Comparison of ENCODE assay signal across 10 cellular contexts in the genomic region with DNA sequence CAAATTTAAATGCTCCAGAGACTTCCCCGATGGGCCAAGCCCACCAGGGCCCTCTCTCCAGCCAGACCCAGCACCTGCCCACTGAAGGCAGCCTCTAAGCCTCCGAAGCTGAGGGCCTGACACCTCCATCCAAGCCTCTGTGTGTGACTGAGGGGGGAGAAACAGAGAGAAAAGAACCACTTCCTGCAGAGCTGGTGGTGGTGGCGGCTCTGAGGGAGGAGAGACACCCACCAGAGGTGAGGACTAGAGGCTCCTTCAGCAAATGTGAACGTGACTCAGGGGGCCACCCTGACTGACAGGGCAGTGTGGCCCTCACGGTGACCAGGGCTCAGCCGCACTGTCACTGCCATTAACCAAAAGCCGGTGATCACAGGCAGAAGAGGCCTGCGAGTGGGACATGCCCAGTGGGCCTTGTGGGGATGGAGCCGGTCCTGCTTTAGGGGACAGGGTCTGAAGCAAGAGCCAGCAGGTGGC. TPM values are rescaled to one million over a fixed set of nuclear protein-coding genes. Genes with fewer than 3 reads are reported as not detected.
A peak's percentile ranks its signal among the peaks of the same experiment; 100 is the strongest.
DNase-seq lines count a peak whose midpoint lies in the region; ATAC-seq and TF ChIP-seq lines count a peak whose summit lies in the region.
"Had no signal": no experiment of that assay in that cellular context is flagged by ENCODE, and none has a peak within 500 bp of the region (broad histone marks: within the 10 kb centered on the region; RNA-seq: fewer than 3 reads in every experiment).

No MANE protein-coding gene starts in this region.

- 77 to 80% methylated on average over 3 to 8 of the region's 9 CpGs for WGBS in body of pancreas, 2 donors
- WGBS in GM23248 (ENCODE audit: low coverage in 1 of 2, low lambda C conversion rate in 2 of 2, missing lambda C conversion rate in 2 of 2), 2 experiments = 60 to 68% methylated on average over 8 to 9 of the region's 9 CpGs

- H3K36me3 ChIP-seq in body of pancreas (replicated peaks in 1 of 2; ENCODE audit: insufficient read depth in 1 of 2, low read depth in 2 of 2) = no peaks in the 10 kb centered on the region
- H3K36me3 ChIP-seq in GM23248 (ENCODE audit: low read depth) = no peaks in the 10 kb centered on the region

- no peak overlapping the region for H2AFZ ChIP-seq in GM23248

- intact Hi-C loops in body of pancreas (cut with DNase I) = no loop called here

- H4K20me1 ChIP-seq in GM23248 (ENCODE audit: insufficient read depth) = no peaks in the 10 kb centered on the region

- H3K4me3 ChIP-seq in body of pancreas (no peak overlapping the region), GM23248 (no peak overlapping the region)
- H3K4me3 ChIP-seq: SK-N-MC had no signal

- no peak overlapping the region for H3K4me2 ChIP-seq in GM23248 (ENCODE audit: unreplicated experiment)

- H3K4me1 ChIP-seq in body of pancreas = no peaks in the 10 kb centered on the region
- H3K4me1 ChIP-seq in GM23248 (ENCODE audit: insufficient read depth) = no peaks in the 10 kb centered on the region

- H3F3A ChIP-seq in GM23248 (ENCODE audit: insufficient read depth) = no peaks in the 10 kb centered on the region

- ATAC-seq in HG03457 (IDR thresholded peaks at IDR 0.05; ENCODE audit: unreplicated experiment) = peak; percentile 41
- no peak for ATAC-seq in body of pancreas

- H3K27ac ChIP-seq in body of pancreas (peak overlapping the region in 1 of 4 donors; percentile 6), GM23248 (no peak overlapping the region)
- H3K27ac ChIP-seq: SK-N-MC had no signal

- no peak for TF ChIP-seq CTCF in body of pancreas (IDR thresholded peaks at IDR 0.05)

- no peak for TF ChIP-seq POLR2A in body of pancreas (IDR thresholded peaks at IDR 0.05)

- H3K27me3 ChIP-seq in body of pancreas = no peaks in the 10 kb centered on the region
- H3K27me3 ChIP-seq in GM23248 (replicated peaks; ENCODE audit: insufficient read depth) = no peaks in the 10 kb centered on the region; the same call in none of the 2 replicates

- no peak overlapping the region for H3K9ac ChIP-seq in GM23248

- peak; percentile 49 for DNase-seq in activated T-cell treated with anti-CD3 and anti-CD28 coated beads for 1 hour (ENCODE audit: low read depth)
- DNase-seq in activated T-cell treated with anti-CD3 and anti-CD28 coated beads for 4 hours = no peak
- DNase-seq in activated T-helper 1 cell treated with anti-CD3 and anti-CD28 coated beads, Interleukin-2, amount 50 U/mL, for 16 hours (ENCODE audit: low read depth in 1 of 2, low spot score in 1 of 2) = peak; percentile 43 to 44
- peak; percentile 63 for DNase-seq in stimulated activated CD4-positive, alpha-beta T cell treated with anti-CD3 and anti-CD28 coated beads, Interleukin-4, amount 100 ng/mL, for 24 hours
- DNase-seq in body of pancreas = no peak
- no peak for DNase-seq in OCI-M2 (lab: John Stamatoyannopoulos, UW; ENCODE audit: unreplicated experiment)
- DNase-seq in GM23248 = no peak

- no peaks in the 10 kb centered on the region for H3K9me2 ChIP-seq in GM23248 (ENCODE audit: insufficient read depth)

- no peaks in the 10 kb centered on the region for H3K79me2 ChIP-seq in GM23248 (ENCODE audit: insufficient read depth)

- H3K9me3 ChIP-seq in body of pancreas (no peaks in the 10 kb centered on the region), GM23248 (ENCODE audit: low read depth) (no peaks in the 10 kb centered on the region)

- in situ Hi-C loops in GM23248 (cut with MboI) = no loop called here

RNA-seq across cellular contexts. Expression of a gene that starts 31.0 kb away (rescaled TPM):
- total RNA-seq in body of pancreas = under 1 TPM; 0.33 to 0.52 TPM
- total RNA-seq in GM23248 (2014; rRNA removed; shearing (Covaris generic)) = not detected in 2 replicates
- not detected in 2 replicates for polyA plus RNA-seq in GM23248 (2016; fragmentation: Nextera tagmentation; extraction: Ambion mirVana)
- polyA plus RNA-seq: AG04450 had no signal

Comparison
In these comparisons a context has a peak if more than half of its experiments do, and no peak if none do; other contexts are left out.
1. DNase-seq: peak in activated T-cell treated with anti-CD3 and anti-CD28 coated beads for 1 hour (single experiment), activated T-helper 1 cell treated with anti-CD3 and anti-CD28 coated beads, Interleukin-2, amount 50 U/mL, for 16 hours (2 of 2) and stimulated activated CD4-positive, alpha-beta T cell treated with anti-CD3 and anti-CD28 coated beads, Interleukin-4, amount 100 ng/mL, for 24 hours (single experiment); none in activated T-cell treated with anti-CD3 and anti-CD28 coated beads for 4 hours (single experiment), body of pancreas (0 of 4), OCI-M2 (single experiment) and GM23248 (single experiment).